ENCODE assay signal across 16 cellular contexts in genomic region chr1:213381572-213382084, GRCh38.
DNase-seq lines count a peak whose midpoint lies in the region; ATAC-seq lines count a peak whose summit lies in the region.
"Had no signal": no experiment of that assay in that cellular context is flagged by ENCODE, and none has a peak within 500 bp of the region (broad histone marks: within the 10 kb centered on the region; RNA-seq: fewer than 3 reads in every experiment).

No MANE protein-coding gene starts in this region.

- H3K4me1 ChIP-seq in skeletal muscle tissue (ENCODE audit: control insufficient read depth in 3 of 3, insufficient read depth in 3 of 3, low read length in 3 of 3) = peaks cover 6 to 8% (median 7%) of the 10 kb centered on the region in 3 donors

- H3K4me3 ChIP-seq in skeletal muscle tissue (ENCODE audit: low read length in 3 of 3) = peak overlapping the region; percentile 39 to 58 (median 53)
- H3K4me3 ChIP-seq: hepatocyte, lung had no signal

- peaks cover 0 to 3% (median 0%) of the 10 kb centered on the region in 3 donors for H3K27me3 ChIP-seq in skeletal muscle tissue (ENCODE audit: control insufficient read depth in 3 of 3, insufficient read depth in 3 of 3, low read length in 3 of 3)
- H3K27me3 ChIP-seq: hepatocyte had no signal

- DNase-seq in NCI-H2171 treated with DMSO at 0.1 percent for 48 hours (lab: John Stamatoyannopoulos, UW) (peak; percentile 25), NCI-H2171 (lab: John Stamatoyannopoulos, UW) (no peak), NCI-H774 (lab: John Stamatoyannopoulos, UW) (peak; percentile 36), left cardiac atrium (peak; percentile 22), ecto neural progenitor cell (ENCODE audit: low spot score) (no peak)
- DNase-seq: activated CD8-positive, alpha-beta memory T cell treated with anti-CD3 and anti-CD28 coated beads, Interleukin-2, amount 50 U/mL, for 48 hours; activated naive CD8-positive, alpha-beta T cell treated with anti-CD3 and anti-CD28 coated beads, Interleukin-2, amount 50 U/mL, for 24 hours; DND-41; effector memory CD4-positive, alpha-beta T cell; MV-4-11; RPMI8226 had no signal

- intact Hi-C loops in left cardiac atrium (cut with DNase I) = loop anchor here in 1 of 2 donors (10.0 kb wide), 1 partner anchor 603 kb away; the partner anchor contains the start of gene PROX1

- H3K9me3 ChIP-seq in skeletal muscle tissue (ENCODE audit: control insufficient read depth in 3 of 3, low read length in 3 of 3) = no peaks in the 10 kb centered on the region

- no peak overlapping the region for H3K27ac ChIP-seq in skeletal muscle tissue (ENCODE audit: low read depth, low read length)
- H3K27ac ChIP-seq: hepatocyte had no signal

- no peaks in the 10 kb centered on the region for H3K36me3 ChIP-seq in skeletal muscle tissue (ENCODE audit: control insufficient read depth in 3 of 3, insufficient read depth in 3 of 3, low read length in 3 of 3)

- ATAC-seq in left cardiac atrium (peak; percentile 81 to 86), HG02970 (IDR thresholded peaks at IDR 0.05; ENCODE audit: low FRiP score, unreplicated experiment) (no peak), GM19328 (IDR thresholded peaks at IDR 0.05; ENCODE audit: unreplicated experiment) (no peak)
- ATAC-seq: activated naive CD8-positive, alpha-beta T cell treated with anti-CD3 and anti-CD28 coated beads, Interleukin-2, amount 50 U/mL, for 24 hours had no signal

- H3K9ac ChIP-seq in skeletal muscle tissue (ENCODE audit: low read depth in 1 of 3, low read length in 3 of 3) = peak overlapping the region in 2 of 3 donors; percentile 13 to 62

Comparison
In these comparisons a context has a peak if more than half of its experiments do, and no peak if none do; other contexts are left out.
1. DNase-seq: peak in NCI-H2171 treated with DMSO at 0.1 percent for 48 hours (single experiment), NCI-H774 (single experiment) and left cardiac atrium (single experiment); none in NCI-H2171 (single experiment) and ecto neural progenitor cell (single experiment).
2. ATAC-seq: peak in left cardiac atrium (2 of 2); none in HG02970 (single experiment) and GM19328 (single experiment).